In the genomic region with DNA sequence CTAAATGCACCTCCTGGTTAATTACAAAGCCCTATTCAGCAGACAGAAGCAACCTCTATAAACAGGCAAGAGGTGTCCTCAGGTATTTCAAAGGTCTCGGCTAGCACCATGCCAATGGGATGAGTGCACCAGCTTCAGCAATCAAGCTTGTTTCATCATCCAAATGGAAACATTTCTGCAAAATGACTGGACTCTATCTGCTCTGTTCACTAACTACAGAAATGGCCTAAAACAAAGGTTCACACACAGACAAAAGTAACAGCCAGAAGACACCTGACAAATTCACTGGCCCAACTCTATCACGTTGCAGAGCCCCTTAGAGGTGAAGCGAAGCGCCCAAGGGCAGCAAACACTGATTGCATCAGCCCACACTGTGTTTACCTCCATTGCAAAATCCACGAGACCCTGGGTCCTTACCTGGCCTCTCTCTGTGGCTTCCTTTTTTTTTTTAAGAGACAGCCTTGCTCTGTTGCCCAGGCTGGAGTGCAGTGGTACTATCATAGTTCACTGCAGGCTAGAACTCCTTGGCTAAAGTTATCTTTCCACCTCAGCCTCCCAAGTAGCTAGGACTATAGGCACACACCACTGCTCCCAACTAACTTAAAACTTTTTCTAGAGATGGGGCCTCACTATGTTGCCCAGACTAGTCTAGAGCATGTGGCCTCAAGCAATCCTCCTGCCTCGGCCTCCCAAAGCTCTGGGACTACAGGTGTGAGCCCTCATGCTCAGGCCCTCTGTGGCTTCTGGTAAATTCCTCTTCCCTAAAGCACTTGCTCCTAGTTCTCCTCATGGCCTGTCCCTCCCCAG, we compare ENCODE assay signal across 2 cellular contexts.
TF ChIP-seq lines count a peak whose summit lies in the region.

No MANE protein-coding gene starts in this region.

TF ChIP-seq in GM23338, 12 proteins besides CTCF, POLR2A, EP300 and RAD21:
- TF ChIP-seq JUNB (IDR thresholded peaks at IDR 0.05; ENCODE audit: unreplicated experiment) (no peak), ZNF114 (CRISPR knock-in tag; IDR thresholded peaks at IDR 0.05) (no peak), STAT1 (IDR thresholded peaks at IDR 0.05; ENCODE audit: unreplicated experiment) (no peak), CREB1 (CRISPR knock-in tag; IDR thresholded peaks at IDR 0.05; ENCODE audit: low read depth) (no peak), NANOG (IDR thresholded peaks at IDR 0.05; ENCODE audit: borderline replicate concordance) (no peak), ZNF331 (CRISPR knock-in tag; IDR thresholded peaks at IDR 0.05; ENCODE audit: low read depth) (no peak)
- TF ChIP-seq, protein P1, sequence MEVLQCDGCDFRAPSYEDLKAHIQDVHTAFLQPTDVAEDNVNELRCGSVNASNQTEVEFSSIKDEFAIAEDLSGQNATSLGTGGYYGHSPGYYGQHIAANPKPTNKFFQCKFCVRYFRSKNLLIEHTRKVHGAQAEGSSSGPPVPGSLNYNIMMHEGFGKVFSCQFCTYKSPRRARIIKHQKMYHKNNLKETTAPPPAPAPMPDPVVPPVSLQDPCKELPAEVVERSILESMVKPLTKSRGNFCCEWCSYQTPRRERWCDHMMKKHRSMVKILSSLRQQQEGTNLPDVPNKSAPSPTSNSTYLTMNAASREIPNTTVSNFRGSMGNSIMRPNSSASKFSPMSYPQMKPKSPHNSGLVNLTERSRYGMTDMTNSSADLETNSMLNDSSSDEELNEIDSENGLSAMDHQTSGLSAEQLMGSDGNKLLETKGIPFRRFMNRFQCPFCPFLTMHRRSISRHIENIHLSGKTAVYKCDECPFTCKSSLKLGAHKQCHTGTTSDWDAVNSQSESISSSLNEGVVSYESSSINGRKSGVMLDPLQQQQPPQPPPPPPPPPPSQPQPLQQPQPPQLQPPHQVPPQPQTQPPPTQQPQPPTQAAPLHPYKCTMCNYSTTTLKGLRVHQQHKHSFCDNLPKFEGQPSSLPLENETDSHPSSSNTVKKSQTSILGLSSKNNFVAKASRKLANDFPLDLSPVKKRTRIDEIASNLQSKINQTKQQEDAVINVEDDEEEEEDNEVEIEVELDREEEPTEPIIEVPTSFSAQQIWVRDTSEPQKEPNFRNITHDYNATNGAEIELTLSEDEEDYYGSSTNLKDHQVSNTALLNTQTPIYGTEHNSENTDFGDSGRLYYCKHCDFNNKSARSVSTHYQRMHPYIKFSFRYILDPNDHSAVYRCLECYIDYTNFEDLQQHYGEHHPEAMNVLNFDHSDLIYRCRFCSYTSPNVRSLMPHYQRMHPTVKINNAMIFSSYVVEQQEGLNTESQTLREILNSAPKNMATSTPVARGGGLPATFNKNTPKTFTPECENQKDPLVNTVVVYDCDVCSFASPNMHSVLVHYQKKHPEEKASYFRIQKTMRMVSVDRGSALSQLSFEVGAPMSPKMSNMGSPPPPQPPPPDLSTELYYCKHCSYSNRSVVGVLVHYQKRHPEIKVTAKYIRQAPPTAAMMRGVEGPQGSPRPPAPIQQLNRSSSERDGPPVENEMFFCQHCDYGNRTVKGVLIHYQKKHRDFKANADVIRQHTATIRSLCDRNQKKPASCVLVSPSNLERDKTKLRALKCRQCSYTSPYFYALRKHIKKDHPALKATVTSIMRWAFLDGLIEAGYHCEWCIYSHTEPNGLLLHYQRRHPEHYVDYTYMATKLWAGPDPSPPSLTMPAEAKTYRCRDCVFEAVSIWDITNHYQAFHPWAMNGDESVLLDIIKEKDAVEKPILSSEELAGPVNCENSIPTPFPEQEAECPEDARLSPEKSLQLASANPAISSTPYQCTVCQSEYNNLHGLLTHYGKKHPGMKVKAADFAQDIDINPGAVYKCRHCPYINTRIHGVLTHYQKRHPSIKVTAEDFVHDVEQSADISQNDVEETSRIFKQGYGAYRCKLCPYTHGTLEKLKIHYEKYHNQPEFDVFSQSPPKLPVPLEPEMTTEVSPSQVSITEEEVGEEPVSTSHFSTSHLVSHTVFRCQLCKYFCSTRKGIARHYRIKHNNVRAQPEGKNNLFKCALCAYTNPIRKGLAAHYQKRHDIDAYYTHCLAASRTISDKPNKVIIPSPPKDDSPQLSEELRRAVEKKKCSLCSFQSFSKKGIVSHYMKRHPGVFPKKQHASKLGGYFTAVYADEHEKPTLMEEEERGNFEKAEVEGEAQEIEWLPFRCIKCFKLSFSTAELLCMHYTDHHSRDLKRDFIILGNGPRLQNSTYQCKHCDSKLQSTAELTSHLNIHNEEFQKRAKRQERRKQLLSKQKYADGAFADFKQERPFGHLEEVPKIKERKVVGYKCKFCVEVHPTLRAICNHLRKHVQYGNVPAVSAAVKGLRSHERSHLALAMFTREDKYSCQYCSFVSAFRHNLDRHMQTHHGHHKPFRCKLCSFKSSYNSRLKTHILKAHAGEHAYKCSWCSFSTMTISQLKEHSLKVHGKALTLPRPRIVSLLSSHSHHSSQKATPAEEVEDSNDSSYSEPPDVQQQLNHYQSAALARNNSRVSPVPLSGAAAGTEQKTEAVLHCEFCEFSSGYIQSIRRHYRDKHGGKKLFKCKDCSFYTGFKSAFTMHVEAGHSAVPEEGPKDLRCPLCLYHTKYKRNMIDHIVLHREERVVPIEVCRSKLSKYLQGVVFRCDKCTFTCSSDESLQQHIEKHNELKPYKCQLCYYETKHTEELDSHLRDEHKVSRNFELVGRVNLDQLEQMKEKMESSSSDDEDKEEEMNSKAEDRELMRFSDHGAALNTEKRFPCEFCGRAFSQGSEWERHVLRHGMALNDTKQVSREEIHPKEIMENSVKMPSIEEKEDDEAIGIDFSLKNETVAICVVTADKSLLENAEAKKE (CRISPR knock-in tag; IDR thresholded peaks at IDR 0.05), result no peak

TF ChIP-seq in HepG2, 621 proteins besides CTCF, POLR2A, EP300 and RAD21 (continues in another document):
- TF ChIP-seq ZBTB20 (CRISPR knock-in tag; IDR thresholded peaks at IDR 0.05; ENCODE audit: borderline replicate concordance, low read depth) (peak; percentile 26; the same call in 1 of the 2 replicates), CC2D1A (CRISPR knock-in tag; IDR thresholded peaks at IDR 0.05) (no peak), KDM6A (CRISPR knock-in tag; IDR thresholded peaks at IDR 0.05; ENCODE audit: low read depth) (peak; percentile 79), SOX13 (IDR thresholded peaks at IDR 0.05) (peak; percentile 91), SOX13 (CRISPR knock-in tag; conservative IDR thresholded peaks at IDR 0.05 in 1 of 2, IDR thresholded peaks at IDR 0.05 in 1 of 2) (peak in 1 of 2 experiments; percentile 95; a peak in 2 of 4 replicates), MEIS1 (CRISPR knock-in tag; IDR thresholded peaks at IDR 0.05; ENCODE audit: borderline replicate concordance) (0 out of 2 replicates have a peak, but pooled peaks have one; percentile 29), ZNF773 (CRISPR knock-in tag; IDR thresholded peaks at IDR 0.05; ENCODE audit: borderline replicate concordance) (no peak), ZBTB21 (CRISPR knock-in tag; IDR thresholded peaks at IDR 0.05) (peak; percentile 57; the same call in 1 of the 2 replicates), NCOA2 (CRISPR knock-in tag; IDR thresholded peaks at IDR 0.05) (peak; percentile 98), SIN3A (IDR thresholded peaks at IDR 0.05; ENCODE audit: borderline replicate concordance, low read depth, low read length) (peak; percentile 75; the same call in 1 of the 2 replicates), NFE2L1 (CRISPR knock-in tag; IDR thresholded peaks at IDR 0.05; ENCODE audit: borderline replicate concordance) (no peak), IKZF4 (CRISPR knock-in tag; IDR thresholded peaks at IDR 0.05; ENCODE audit: borderline replicate concordance, low read depth, not compliant biosample characterization) (no peak), ZNF557 (CRISPR knock-in tag; IDR thresholded peaks at IDR 0.05) (no peak), TARDBP (CRISPR knock-in tag; IDR thresholded peaks at IDR 0.05) (peak; percentile 72; the same call in 1 of the 2 replicates), GZF1 (CRISPR knock-in tag; IDR thresholded peaks at IDR 0.05) (no peak), ZNF138 (CRISPR knock-in tag; IDR thresholded peaks at IDR 0.05; ENCODE audit: low read depth) (no peak), ZNF343 (CRISPR knock-in tag; IDR thresholded peaks at IDR 0.05) (no peak), SRSF9 (IDR thresholded peaks at IDR 0.05; ENCODE audit: borderline replicate concordance, insufficient read depth, low read depth, low read length, poor library complexity, severe bottlenecking) (no peak)
- TF ChIP-seq, protein P2, sequence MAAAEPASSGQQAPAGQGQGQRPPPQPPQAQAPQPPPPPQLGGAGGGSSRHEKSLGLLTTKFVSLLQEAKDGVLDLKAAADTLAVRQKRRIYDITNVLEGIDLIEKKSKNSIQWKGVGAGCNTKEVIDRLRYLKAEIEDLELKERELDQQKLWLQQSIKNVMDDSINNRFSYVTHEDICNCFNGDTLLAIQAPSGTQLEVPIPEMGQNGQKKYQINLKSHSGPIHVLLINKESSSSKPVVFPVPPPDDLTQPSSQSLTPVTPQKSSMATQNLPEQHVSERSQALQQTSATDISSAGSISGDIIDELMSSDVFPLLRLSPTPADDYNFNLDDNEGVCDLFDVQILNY (CRISPR knock-in tag; conservative IDR thresholded peaks at IDR 0.05), result no peak
- TF ChIP-seq, protein P3, sequence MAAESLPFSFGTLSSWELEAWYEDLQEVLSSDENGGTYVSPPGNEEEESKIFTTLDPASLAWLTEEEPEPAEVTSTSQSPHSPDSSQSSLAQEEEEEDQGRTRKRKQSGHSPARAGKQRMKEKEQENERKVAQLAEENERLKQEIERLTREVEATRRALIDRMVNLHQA (CRISPR knock-in tag; IDR thresholded peaks at IDR 0.05), result no peak
- TF ChIP-seq, protein P4, sequence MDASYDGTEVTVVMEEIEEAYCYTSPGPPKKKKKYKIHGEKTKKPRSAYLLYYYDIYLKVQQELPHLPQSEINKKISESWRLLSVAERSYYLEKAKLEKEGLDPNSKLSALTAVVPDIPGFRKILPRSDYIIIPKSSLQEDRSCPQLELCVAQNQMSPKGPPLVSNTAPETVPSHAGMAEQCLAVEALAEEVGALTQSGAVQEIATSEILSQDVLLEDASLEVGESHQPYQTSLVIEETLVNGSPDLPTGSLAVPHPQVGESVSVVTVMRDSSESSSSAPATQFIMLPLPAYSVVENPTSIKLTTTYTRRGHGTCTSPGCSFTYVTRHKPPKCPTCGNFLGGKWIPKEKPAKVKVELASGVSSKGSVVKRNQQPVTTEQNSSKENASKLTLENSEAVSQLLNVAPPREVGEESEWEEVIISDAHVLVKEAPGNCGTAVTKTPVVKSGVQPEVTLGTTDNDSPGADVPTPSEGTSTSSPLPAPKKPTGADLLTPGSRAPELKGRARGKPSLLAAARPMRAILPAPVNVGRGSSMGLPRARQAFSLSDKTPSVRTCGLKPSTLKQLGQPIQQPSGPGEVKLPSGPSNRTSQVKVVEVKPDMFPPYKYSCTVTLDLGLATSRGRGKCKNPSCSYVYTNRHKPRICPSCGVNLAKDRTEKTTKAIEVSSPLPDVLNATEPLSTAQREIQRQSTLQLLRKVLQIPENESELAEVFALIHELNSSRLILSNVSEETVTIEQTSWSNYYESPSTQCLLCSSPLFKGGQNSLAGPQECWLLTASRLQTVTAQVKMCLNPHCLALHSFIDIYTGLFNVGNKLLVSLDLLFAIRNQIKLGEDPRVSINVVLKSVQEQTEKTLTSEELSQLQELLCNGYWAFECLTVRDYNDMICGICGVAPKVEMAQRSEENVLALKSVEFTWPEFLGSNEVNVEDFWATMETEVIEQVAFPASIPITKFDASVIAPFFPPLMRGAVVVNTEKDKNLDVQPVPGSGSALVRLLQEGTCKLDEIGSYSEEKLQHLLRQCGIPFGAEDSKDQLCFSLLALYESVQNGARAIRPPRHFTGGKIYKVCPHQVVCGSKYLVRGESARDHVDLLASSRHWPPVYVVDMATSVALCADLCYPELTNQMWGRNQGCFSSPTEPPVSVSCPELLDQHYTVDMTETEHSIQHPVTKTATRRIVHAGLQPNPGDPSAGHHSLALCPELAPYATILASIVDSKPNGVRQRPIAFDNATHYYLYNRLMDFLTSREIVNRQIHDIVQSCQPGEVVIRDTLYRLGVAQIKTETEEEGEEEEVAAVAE (CRISPR knock-in tag; IDR thresholded peaks at IDR 0.05; ENCODE audit: borderline replicate concordance), result peak; percentile 86; the same call in 1 of the 2 replicates
- TF ChIP-seq, protein P5, sequence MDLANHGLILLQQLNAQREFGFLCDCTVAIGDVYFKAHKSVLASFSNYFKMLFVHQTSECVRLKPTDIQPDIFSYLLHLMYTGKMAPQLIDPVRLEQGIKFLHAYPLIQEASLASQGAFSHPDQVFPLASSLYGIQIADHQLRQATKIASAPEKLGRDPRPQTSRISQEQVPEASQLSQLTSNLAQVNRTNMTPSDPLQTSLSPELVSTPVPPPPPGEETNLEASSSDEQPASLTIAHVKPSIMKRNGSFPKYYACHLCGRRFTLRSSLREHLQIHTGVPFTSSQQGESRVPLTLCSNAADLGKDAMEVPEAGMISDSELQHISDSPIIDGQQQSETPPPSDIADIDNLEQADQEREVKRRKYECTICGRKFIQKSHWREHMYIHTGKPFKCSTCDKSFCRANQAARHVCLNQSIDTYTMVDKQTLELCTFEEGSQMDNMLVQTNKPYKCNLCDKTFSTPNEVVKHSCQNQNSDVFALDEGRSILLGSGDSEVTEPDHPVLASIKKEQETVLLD (CRISPR knock-in tag; IDR thresholded peaks at IDR 0.05; ENCODE audit: low read depth), result no peak
- TF ChIP-seq, protein P6, sequence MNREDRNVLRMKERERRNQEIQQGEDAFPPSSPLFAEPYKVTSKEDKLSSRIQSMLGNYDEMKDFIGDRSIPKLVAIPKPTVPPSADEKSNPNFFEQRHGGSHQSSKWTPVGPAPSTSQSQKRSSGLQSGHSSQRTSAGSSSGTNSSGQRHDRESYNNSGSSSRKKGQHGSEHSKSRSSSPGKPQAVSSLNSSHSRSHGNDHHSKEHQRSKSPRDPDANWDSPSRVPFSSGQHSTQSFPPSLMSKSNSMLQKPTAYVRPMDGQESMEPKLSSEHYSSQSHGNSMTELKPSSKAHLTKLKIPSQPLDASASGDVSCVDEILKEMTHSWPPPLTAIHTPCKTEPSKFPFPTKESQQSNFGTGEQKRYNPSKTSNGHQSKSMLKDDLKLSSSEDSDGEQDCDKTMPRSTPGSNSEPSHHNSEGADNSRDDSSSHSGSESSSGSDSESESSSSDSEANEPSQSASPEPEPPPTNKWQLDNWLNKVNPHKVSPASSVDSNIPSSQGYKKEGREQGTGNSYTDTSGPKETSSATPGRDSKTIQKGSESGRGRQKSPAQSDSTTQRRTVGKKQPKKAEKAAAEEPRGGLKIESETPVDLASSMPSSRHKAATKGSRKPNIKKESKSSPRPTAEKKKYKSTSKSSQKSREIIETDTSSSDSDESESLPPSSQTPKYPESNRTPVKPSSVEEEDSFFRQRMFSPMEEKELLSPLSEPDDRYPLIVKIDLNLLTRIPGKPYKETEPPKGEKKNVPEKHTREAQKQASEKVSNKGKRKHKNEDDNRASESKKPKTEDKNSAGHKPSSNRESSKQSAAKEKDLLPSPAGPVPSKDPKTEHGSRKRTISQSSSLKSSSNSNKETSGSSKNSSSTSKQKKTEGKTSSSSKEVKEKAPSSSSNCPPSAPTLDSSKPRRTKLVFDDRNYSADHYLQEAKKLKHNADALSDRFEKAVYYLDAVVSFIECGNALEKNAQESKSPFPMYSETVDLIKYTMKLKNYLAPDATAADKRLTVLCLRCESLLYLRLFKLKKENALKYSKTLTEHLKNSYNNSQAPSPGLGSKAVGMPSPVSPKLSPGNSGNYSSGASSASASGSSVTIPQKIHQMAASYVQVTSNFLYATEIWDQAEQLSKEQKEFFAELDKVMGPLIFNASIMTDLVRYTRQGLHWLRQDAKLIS (CRISPR knock-in tag; IDR thresholded peaks at IDR 0.05), result 0 out of 2 replicates have a peak, but pooled peaks have one; percentile 68
- TF ChIP-seq, protein P7, sequence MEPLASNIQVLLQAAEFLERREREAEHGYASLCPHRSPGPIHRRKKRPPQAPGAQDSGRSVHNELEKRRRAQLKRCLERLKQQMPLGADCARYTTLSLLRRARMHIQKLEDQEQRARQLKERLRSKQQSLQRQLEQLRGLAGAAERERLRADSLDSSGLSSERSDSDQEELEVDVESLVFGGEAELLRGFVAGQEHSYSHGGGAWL (CRISPR knock-in tag; IDR thresholded peaks at IDR 0.05), result no peak
- TF ChIP-seq, protein P8, sequence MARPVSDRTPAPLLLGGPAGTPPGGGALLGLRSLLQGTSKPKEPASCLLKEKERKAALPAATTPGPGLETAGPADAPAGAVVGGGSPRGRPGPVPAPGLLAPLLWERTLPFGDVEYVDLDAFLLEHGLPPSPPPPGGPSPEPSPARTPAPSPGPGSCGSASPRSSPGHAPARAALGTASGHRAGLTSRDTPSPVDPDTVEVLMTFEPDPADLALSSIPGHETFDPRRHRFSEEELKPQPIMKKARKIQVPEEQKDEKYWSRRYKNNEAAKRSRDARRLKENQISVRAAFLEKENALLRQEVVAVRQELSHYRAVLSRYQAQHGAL (CRISPR knock-in tag; IDR thresholded peaks at IDR 0.05; ENCODE audit: not compliant biosample characterization), result no peak
